In the genomic region with DNA sequence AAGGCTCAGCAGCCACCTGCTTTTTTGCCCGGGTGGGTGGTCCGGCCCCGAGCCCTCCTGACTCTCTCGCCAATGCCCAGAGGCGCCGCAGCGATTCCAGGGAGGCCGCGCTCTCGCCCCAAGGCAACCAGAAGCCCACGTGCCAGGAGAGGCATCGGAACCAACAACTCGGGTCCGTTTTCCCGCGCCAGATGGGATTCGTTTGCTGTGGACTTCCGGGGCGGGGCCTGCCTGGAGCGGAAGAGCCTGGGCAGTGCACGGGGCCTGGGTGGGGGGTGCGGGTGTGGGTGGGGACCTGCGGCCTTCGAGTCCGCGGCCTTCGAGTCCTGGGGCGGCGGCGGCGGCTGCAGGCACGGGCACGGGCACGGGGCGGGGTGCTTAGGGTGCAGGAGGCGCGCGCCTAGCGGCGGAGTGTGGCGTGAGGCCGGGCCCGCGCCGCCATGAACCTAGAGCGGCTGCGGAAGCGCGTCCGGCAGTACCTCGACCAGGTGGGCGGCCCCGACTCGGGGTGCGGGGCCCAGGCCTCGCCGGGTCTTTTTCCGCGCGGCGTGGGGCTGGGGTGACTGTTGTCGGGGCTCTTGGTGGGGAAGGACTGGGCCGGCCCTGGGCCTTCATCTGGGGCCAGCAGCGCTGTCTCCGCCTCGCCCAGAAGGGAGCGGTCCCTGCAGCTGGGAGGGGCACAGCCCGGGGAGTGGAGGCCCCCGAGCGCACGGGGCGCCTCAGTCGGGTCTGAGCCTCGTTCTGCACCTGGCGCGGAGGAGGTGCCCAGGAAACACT, we compare ENCODE assay signal across 1 cellular context.
TF ChIP-seq lines count a peak whose summit lies in the region.

A gene with protein sequence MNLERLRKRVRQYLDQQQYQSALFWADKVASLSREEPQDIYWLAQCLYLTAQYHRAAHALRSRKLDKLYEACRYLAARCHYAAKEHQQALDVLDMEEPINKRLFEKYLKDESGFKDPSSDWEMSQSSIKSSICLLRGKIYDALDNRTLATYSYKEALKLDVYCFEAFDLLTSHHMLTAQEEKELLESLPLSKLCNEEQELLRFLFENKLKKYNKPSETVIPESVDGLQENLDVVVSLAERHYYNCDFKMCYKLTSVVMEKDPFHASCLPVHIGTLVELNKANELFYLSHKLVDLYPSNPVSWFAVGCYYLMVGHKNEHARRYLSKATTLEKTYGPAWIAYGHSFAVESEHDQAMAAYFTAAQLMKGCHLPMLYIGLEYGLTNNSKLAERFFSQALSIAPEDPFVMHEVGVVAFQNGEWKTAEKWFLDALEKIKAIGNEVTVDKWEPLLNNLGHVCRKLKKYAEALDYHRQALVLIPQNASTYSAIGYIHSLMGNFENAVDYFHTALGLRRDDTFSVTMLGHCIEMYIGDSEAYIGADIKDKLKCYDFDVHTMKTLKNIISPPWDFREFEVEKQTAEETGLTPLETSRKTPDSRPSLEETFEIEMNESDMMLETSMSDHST (plus strand): TSS at position 253 of the 777 bp plus-strand sequence. CDS start 188 bp downstream, at position 441.

TF ChIP-seq in HepG2, 621 proteins besides CTCF, POLR2A, EP300 and RAD21 (continued from another document):
- TF ChIP-seq, protein P1, sequence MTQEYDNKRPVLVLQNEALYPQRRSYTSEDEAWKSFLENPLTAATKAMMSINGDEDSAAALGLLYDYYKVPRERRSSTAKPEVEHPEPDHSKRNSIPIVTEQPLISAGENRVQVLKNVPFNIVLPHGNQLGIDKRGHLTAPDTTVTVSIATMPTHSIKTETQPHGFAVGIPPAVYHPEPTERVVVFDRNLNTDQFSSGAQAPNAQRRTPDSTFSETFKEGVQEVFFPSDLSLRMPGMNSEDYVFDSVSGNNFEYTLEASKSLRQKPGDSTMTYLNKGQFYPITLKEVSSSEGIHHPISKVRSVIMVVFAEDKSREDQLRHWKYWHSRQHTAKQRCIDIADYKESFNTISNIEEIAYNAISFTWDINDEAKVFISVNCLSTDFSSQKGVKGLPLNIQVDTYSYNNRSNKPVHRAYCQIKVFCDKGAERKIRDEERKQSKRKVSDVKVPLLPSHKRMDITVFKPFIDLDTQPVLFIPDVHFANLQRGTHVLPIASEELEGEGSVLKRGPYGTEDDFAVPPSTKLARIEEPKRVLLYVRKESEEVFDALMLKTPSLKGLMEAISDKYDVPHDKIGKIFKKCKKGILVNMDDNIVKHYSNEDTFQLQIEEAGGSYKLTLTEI (CRISPR knock-in tag; conservative IDR thresholded peaks at IDR 0.05), result no peak
- TF ChIP-seq ZFP1 (CRISPR knock-in tag; IDR thresholded peaks at IDR 0.05) (no peak), ZNF282 (IDR thresholded peaks at IDR 0.05; ENCODE audit: partially characterized antibody) (no peak), KDM2A (CRISPR knock-in tag; IDR thresholded peaks at IDR 0.05; ENCODE audit: borderline replicate concordance, low read depth) (peak; percentile 68), AKAP8 (CRISPR knock-in tag; IDR thresholded peaks at IDR 0.05) (0 out of 2 replicates have a peak, but pooled peaks have one; percentile 70), TRIM24 (CRISPR knock-in tag; IDR thresholded peaks at IDR 0.05) (no peak), RFX1 (IDR thresholded peaks at IDR 0.05) (no peak), TOE1 (CRISPR knock-in tag; IDR thresholded peaks at IDR 0.05) (no peak; the same call in 1 of the 2 replicates), HNF4A (CRISPR knock-in tag; IDR thresholded peaks at IDR 0.05) (no peak), TCF12 (IDR thresholded peaks at IDR 0.05) (no peak), TCF12 (CRISPR knock-in tag; IDR thresholded peaks at IDR 0.05) (peak; percentile 60; the same call in 1 of the 2 replicates)
- TF ChIP-seq, protein P2, sequence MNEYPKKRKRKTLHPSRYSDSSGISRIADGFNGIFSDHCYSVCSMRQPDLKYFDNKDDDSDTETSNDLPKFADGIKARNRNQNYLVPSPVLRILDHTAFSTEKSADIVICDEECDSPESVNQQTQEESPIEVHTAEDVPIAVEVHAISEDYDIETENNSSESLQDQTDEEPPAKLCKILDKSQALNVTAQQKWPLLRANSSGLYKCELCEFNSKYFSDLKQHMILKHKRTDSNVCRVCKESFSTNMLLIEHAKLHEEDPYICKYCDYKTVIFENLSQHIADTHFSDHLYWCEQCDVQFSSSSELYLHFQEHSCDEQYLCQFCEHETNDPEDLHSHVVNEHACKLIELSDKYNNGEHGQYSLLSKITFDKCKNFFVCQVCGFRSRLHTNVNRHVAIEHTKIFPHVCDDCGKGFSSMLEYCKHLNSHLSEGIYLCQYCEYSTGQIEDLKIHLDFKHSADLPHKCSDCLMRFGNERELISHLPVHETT (CRISPR knock-in tag; conservative IDR thresholded peaks at IDR 0.05), result peak; percentile 64; the same call in 1 of the 2 replicates
- TF ChIP-seq, protein P3, sequence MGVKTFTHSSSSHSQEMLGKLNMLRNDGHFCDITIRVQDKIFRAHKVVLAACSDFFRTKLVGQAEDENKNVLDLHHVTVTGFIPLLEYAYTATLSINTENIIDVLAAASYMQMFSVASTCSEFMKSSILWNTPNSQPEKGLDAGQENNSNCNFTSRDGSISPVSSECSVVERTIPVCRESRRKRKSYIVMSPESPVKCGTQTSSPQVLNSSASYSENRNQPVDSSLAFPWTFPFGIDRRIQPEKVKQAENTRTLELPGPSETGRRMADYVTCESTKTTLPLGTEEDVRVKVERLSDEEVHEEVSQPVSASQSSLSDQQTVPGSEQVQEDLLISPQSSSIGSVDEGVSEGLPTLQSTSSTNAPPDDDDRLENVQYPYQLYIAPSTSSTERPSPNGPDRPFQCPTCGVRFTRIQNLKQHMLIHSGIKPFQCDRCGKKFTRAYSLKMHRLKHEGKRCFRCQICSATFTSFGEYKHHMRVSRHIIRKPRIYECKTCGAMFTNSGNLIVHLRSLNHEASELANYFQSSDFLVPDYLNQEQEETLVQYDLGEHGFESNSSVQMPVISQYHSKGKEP (CRISPR knock-in tag; IDR thresholded peaks at IDR 0.05), result peak; percentile 85; the same call in 1 of the 2 replicates
- TF ChIP-seq, protein P4, sequence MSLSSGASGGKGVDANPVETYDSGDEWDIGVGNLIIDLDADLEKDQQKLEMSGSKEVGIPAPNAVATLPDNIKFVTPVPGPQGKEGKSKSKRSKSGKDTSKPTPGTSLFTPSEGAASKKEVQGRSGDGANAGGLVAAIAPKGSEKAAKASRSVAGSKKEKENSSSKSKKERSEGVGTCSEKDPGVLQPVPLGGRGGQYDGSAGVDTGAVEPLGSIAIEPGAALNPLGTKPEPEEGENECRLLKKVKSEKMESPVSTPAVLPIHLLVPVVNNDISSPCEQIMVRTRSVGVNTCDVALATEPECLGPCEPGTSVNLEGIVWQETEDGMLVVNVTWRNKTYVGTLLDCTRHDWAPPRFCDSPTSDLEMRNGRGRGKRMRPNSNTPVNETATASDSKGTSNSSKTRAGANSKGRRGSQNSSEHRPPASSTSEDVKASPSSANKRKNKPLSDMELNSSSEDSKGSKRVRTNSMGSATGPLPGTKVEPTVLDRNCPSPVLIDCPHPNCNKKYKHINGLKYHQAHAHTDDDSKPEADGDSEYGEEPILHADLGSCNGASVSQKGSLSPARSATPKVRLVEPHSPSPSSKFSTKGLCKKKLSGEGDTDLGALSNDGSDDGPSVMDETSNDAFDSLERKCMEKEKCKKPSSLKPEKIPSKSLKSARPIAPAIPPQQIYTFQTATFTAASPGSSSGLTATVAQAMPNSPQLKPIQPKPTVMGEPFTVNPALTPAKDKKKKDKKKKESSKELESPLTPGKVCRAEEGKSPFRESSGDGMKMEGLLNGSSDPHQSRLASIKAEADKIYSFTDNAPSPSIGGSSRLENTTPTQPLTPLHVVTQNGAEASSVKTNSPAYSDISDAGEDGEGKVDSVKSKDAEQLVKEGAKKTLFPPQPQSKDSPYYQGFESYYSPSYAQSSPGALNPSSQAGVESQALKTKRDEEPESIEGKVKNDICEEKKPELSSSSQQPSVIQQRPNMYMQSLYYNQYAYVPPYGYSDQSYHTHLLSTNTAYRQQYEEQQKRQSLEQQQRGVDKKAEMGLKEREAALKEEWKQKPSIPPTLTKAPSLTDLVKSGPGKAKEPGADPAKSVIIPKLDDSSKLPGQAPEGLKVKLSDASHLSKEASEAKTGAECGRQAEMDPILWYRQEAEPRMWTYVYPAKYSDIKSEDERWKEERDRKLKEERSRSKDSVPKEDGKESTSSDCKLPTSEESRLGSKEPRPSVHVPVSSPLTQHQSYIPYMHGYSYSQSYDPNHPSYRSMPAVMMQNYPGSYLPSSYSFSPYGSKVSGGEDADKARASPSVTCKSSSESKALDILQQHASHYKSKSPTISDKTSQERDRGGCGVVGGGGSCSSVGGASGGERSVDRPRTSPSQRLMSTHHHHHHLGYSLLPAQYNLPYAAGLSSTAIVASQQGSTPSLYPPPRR (CRISPR knock-in tag; IDR thresholded peaks at IDR 0.05; ENCODE audit: borderline replicate concordance), result no peak
- TF ChIP-seq, protein P5, sequence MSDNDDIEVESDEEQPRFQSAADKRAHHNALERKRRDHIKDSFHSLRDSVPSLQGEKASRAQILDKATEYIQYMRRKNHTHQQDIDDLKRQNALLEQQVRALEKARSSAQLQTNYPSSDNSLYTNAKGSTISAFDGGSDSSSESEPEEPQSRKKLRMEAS (IDR thresholded peaks at IDR 0.05), result peak; percentile 100
